Comparison of ENCODE assay signal across 3 cellular contexts in genomic region chr12:47152095-47152494, GRCh38.
"Had no signal": no experiment of that assay in that cellular context is flagged by ENCODE, and none has a peak within 500 bp of the region (broad histone marks: within the 10 kb centered on the region; RNA-seq: fewer than 3 reads in every experiment).

No MANE protein-coding gene starts in this region.

- DNase-seq: GDM1, GF-D8 had no signal

- ATAC-seq: GM12878 had no signal

- H3K4me3 ChIP-seq: GM12878 had no signal
